Comparison of ENCODE assay signal across 16 cellular contexts in genomic region chr1:24409535-24409934, GRCh38. TPM values are rescaled to one million over a fixed set of nuclear protein-coding genes. Genes with fewer than 3 reads are reported as not detected.
A peak's percentile ranks its signal among the peaks of the same experiment; 100 is the strongest.
DNase-seq lines count a peak whose midpoint lies in the region; ATAC-seq, FAIRE-seq and TF ChIP-seq lines count a peak whose summit lies in the region.
"Had no signal": no experiment of that assay in that cellular context is flagged by ENCODE, and none has a peak within 500 bp of the region (broad histone marks: within the 10 kb centered on the region; RNA-seq: fewer than 3 reads in every experiment).

No MANE protein-coding gene starts in this region.

- FAIRE-seq in GM19239 (lab: Jason Lieb, UNC) = no peak

- H3K4me1 ChIP-seq in aorta (ENCODE audit: control insufficient read depth in 1 of 2, insufficient read depth in 2 of 2, low read length in 2 of 2) = no peaks in the 10 kb centered on the region

- no peak for TF ChIP-seq CTCF in omental fat pad (IDR thresholded peaks at IDR 0.05)

- no peaks in the 10 kb centered on the region for H3K9me3 ChIP-seq in aorta (ENCODE audit: control insufficient read depth, low read length)

- peak; percentile 47 for ATAC-seq in omental fat pad (ENCODE audit: low FRiP score)
- no peak for ATAC-seq in aorta (ENCODE audit: low FRiP score)
- no peak for ATAC-seq in GM21528 (IDR thresholded peaks at IDR 0.05; ENCODE audit: low FRiP score, unreplicated experiment)
- ATAC-seq: left colon; naive thymus-derived CD4-positive, alpha-beta T cell; T-cell had no signal

- peak; percentile 67 for DNase-seq in GM03348 (ENCODE audit: low spot score)
- peak; percentile 69 for DNase-seq in RPMI7951 (ENCODE audit: low read depth)
- DNase-seq in dermis blood vessel endothelial cell = peak; percentile 33
- no peak for DNase-seq in omental fat pad (ENCODE audit: low spot score)
- DNase-seq in aorta = no peak
- DNase-seq in GM19239 (ENCODE audit: insufficient read length, low spot score) = no peak
- DNase-seq in NCI-H82 (lab: John Stamatoyannopoulos, UW) = no peak
- DNase-seq: activated CD4-positive, CD25-positive, alpha-beta regulatory T cell treated with anti-CD3 and anti-CD28 coated beads, Interleukin-2, amount 50 U/mL, for 72 hours; CD4-positive, CD25-positive, alpha-beta regulatory T cell; dorsolateral prefrontal cortex; left colon; naive thymus-derived CD4-positive, alpha-beta T cell; NCI-H2227 treated with DMSO at 0.1 percent for 48 hours; T-cell had no signal

- H3K36me3 ChIP-seq in aorta (ENCODE audit: control insufficient read depth in 1 of 2, insufficient read depth in 2 of 2, low read length in 1 of 2) = no peaks in the 10 kb centered on the region

- WGBS in aorta, 2 donors = 80 to 81% methylated on average over 3 of the region's 3 CpGs

- intact Hi-C loops in aorta (cut with DNase I) = no loop called here

- no peak overlapping the region for H3K27ac ChIP-seq in aorta (ENCODE audit: low read depth in 1 of 2, low read length in 2 of 2)
- H3K27ac ChIP-seq: dorsolateral prefrontal cortex, HL-60 had no signal

- H3K4me3 ChIP-seq in aorta (ENCODE audit: low read length in 2 of 2) = no peak overlapping the region
- H3K4me3 ChIP-seq: dorsolateral prefrontal cortex had no signal

- no peaks in the 10 kb centered on the region for H3K27me3 ChIP-seq in aorta (ENCODE audit: control insufficient read depth in 1 of 2, insufficient read depth in 2 of 2, low read length in 1 of 2)
- H3K27me3 ChIP-seq: dorsolateral prefrontal cortex had no signal

RNA-seq across cellular contexts. Expression of gene STPG1, which starts 4.0 kb away (rescaled TPM):
- 8.6 and 11.8 TPM in 2 replicates for total RNA-seq in RPMI7951 (2014; rRNA removed; shearing (Covaris generic))
- total RNA-seq in dermis blood vessel endothelial cell (1.9 and 2.1 TPM in 2 replicates), omental fat pad (1 to 10 TPM; 2.2 to 5.1 (median 3.5) TPM), aorta (1 to 10 TPM; 3.8 to 5.7 TPM)
- polyA plus RNA-seq in aorta = 1 to 10 TPM; 2.1 to 3.7 TPM

RNA-seq across cellular contexts. Expression of gene NIPAL3, which starts 6.1 kb away (rescaled TPM):
- 17.5 TPM in 2 replicates for total RNA-seq in RPMI7951 (2014; rRNA removed; shearing (Covaris generic))
- total RNA-seq in dermis blood vessel endothelial cell (25.4 and 31.7 TPM in 2 replicates), omental fat pad (10 to 100 TPM; 17.8 to 38.0 (median 27.0) TPM), aorta (10 to 100 TPM in 1 of 2 donors, 1 to 10 TPM in 1; 9.8 to 13.0 TPM)
- polyA plus RNA-seq in aorta = 1 to 10 TPM; 6.3 to 6.7 TPM

Comparison
In these comparisons a context has a peak if more than half of its experiments do, and no peak if none do; other contexts are left out.
1. DNase-seq: peak in GM03348 (single experiment), RPMI7951 (single experiment) and dermis blood vessel endothelial cell (single experiment); none in omental fat pad (single experiment), aorta (0 of 2), GM19239 (single experiment) and NCI-H82 (single experiment).